In genomic region chr2:168758970-168759820, GRCh38 we compare ENCODE assay signal across 3 cellular contexts.
TF ChIP-seq lines count a peak whose summit lies in the region.

No MANE protein-coding gene starts in this region.

TF ChIP-seq in A549, 52 proteins besides CTCF, POLR2A, EP300 and RAD21:
- TF ChIP-seq, protein P1, sequence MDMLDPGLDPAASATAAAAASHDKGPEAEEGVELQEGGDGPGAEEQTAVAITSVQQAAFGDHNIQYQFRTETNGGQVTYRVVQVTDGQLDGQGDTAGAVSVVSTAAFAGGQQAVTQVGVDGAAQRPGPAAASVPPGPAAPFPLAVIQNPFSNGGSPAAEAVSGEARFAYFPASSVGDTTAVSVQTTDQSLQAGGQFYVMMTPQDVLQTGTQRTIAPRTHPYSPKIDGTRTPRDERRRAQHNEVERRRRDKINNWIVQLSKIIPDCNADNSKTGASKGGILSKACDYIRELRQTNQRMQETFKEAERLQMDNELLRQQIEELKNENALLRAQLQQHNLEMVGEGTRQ (IDR thresholded peaks at IDR 0.05): no peak
- TF ChIP-seq SMC3 (IDR thresholded peaks at IDR 0.05): peak; percentile 83

TF ChIP-seq in SK-N-SH treated with all-trans-retinoic acid at 6 μM for 48 hours, 23 proteins besides CTCF, POLR2A, EP300 and RAD21 (continued from another document):
- TF ChIP-seq ARNTL (CRISPR knock-in tag; IDR thresholded peaks at IDR 0.05; ENCODE audit: borderline replicate concordance, low read depth): no peak
- no peak for TF ChIP-seq ESRRG (CRISPR knock-in tag; IDR thresholded peaks at IDR 0.05)
- TF ChIP-seq BACH2 (CRISPR knock-in tag; IDR thresholded peaks at IDR 0.05; ENCODE audit: borderline replicate concordance): no peak
- TF ChIP-seq GLIS3 (CRISPR knock-in tag; IDR thresholded peaks at IDR 0.05): no peak
- TF ChIP-seq CSDC2 (CRISPR knock-in tag; IDR thresholded peaks at IDR 0.05): no peak
- no peak for TF ChIP-seq OSR1 (CRISPR knock-in tag; IDR thresholded peaks at IDR 0.05)

TF ChIP-seq in endothelial cell of umbilical vein, 7 proteins besides CTCF, POLR2A, EP300 and RAD21:
- TF ChIP-seq FOS (IDR thresholded peaks at IDR 0.05; ENCODE audit: borderline replicate concordance, insufficient read depth, low read length) (no peak), POLR2AphosphoS5 (IDR thresholded peaks at IDR 0.05; ENCODE audit: insufficient read depth, low read depth, low read length) (no peak), EZH2 (IDR thresholded peaks at IDR 0.05; ENCODE audit: borderline replicate concordance, low read depth, low read length, severe bottlenecking) (no peak), MYC (IDR thresholded peaks at IDR 0.05; ENCODE audit: low read depth, low read length) (no peak), JUN (IDR thresholded peaks at IDR 0.05; ENCODE audit: borderline replicate concordance, insufficient read depth, insufficient read length, low read depth) (no peak), GATA2 (IDR thresholded peaks at IDR 0.05; ENCODE audit: insufficient read depth, insufficient read length, low read depth, low read length) (no peak)
- TF ChIP-seq, protein P2, sequence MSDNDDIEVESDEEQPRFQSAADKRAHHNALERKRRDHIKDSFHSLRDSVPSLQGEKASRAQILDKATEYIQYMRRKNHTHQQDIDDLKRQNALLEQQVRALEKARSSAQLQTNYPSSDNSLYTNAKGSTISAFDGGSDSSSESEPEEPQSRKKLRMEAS (IDR thresholded peaks at IDR 0.05; ENCODE audit: insufficient read depth, insufficient read length): no peak
TF ChIP-seq in endothelial cell of umbilical vein: peak in this region for 0.
